In genomic region chr11:14417975-14418374, GRCh38 we compare ENCODE assay signal across 27 cellular contexts. TPM values are rescaled to one million over a fixed set of nuclear protein-coding genes. Genes with fewer than 3 reads are reported as not detected.
A peak's percentile ranks its signal among the peaks of the same experiment; 100 is the strongest.
DNase-seq lines count a peak whose midpoint lies in the region; ATAC-seq and TF ChIP-seq lines count a peak whose summit lies in the region.
"Had no signal": no experiment of that assay in that cellular context is flagged by ENCODE, and none has a peak within 500 bp of the region (broad histone marks: within the 10 kb centered on the region; RNA-seq: fewer than 3 reads in every experiment).

No MANE protein-coding gene starts in this region.

- 54% methylated on average over 1 of the region's 1 CpG for WGBS in SK-N-SH (ENCODE audit: low lambda C conversion rate)
- 88 to 95% methylated on average over 1 of the region's 1 CpG for WGBS in sigmoid colon, 2 donors

- H3K9me2 ChIP-seq in SK-N-SH: no peaks in the 10 kb centered on the region

- CTCF ChIA-PET in SK-N-SH (lab: Yijun Ruan, JAX): interaction anchor here (0.8 to 8.8 kb wide), 8 partner anchors 9 to 646 kb away, joined by 3 to 62 read pairs (median 6); no protein-coding TSS in a partner anchor

- H3K9ac ChIP-seq in SK-N-SH: no peak overlapping the region

- no peaks in the 10 kb centered on the region for H3K36me3 ChIP-seq in SK-N-SH (replicated peaks in 1 of 2; ENCODE audit: control insufficient read depth in 1 of 2, insufficient read depth in 2 of 2, low read length in 1 of 2)
- no peaks in the 10 kb centered on the region for H3K36me3 ChIP-seq in SJSA1
- H3K36me3 ChIP-seq in sigmoid colon: no peaks in the 10 kb centered on the region
- H3K36me3 ChIP-seq: left lung, MG63 had no signal

- ATAC-seq in SK-N-SH treated with all-trans-retinoic acid at 6 μM for 48 hours (no peak), GM21390 (IDR thresholded peaks at IDR 0.05; ENCODE audit: unreplicated experiment) (no peak), HG03378 (IDR thresholded peaks at IDR 0.05; ENCODE audit: unreplicated experiment) (no peak)
- ATAC-seq: activated naive CD8-positive, alpha-beta T cell treated with anti-CD3 and anti-CD28 coated beads, Interleukin-2, amount 50 U/mL, for 24 hours; foreskin keratinocyte; left lung; stimulated activated naive CD8-positive, alpha-beta T cell treated with anti-CD3 and anti-CD28 coated beads, Interleukin-15, Interleukin-2, amounts not matched to agents 100 U/mL and 50 U/mL, for 24 hours had no signal

- H4K20me1 ChIP-seq in SK-N-SH (ENCODE audit: insufficient read depth): no peaks in the 10 kb centered on the region

- no peak overlapping the region for H3K4me3 ChIP-seq in SK-N-SH (ENCODE audit: low read depth in 2 of 2, low read length in 1 of 2)
- no peak overlapping the region for H3K4me3 ChIP-seq in SJSA1
- H3K4me3 ChIP-seq in fibroblast of the aortic adventitia (ENCODE audit: low read depth, low read length): no peak overlapping the region
- no peak overlapping the region for H3K4me3 ChIP-seq in sigmoid colon
- H3K4me3 ChIP-seq: GM23338, hepatocyte, left lung, MG63, SK-N-MC had no signal

- POLR2A ChIA-PET in SK-N-SH (lab: Yijun Ruan, JAX): no interaction called here

- H3K27ac ChIP-seq in SK-N-SH (ENCODE audit: low read depth in 2 of 2, low read length in 1 of 2): peak overlapping the region in 1 of 2 experiments; percentile 45; a peak in 2 of 4 replicates
- H3K27ac ChIP-seq in SJSA1: peak overlapping the region; percentile 5; the same call in 1 of the 2 replicates
- H3K27ac ChIP-seq in sigmoid colon: peak overlapping the region; percentile 18 to 73 (median 57)
- H3K27ac ChIP-seq: 22Rv1, foreskin keratinocyte, hepatocyte, left lung, SK-N-MC had no signal

- intact Hi-C loops in sigmoid colon (cut with DNase I): no loop called here

- TF ChIP-seq RAD21 in SK-N-SH (IDR thresholded peaks at IDR 0.05; ENCODE audit: low read length): no peak

- no peaks in the 10 kb centered on the region for H3K79me2 ChIP-seq in SK-N-SH (ENCODE audit: insufficient read depth)
- H3K79me2 ChIP-seq: hepatocyte had no signal

- no peak for TF ChIP-seq CTCF in SK-N-SH (IDR thresholded peaks at IDR 0.05)
- no peak for TF ChIP-seq CTCF in fibroblast of the aortic adventitia (IDR thresholded peaks at IDR 0.05; ENCODE audit: insufficient read depth, low read length)
- TF ChIP-seq CTCF in sigmoid colon (IDR thresholded peaks at IDR 0.05): no peak

- DNase-seq in SK-N-SH (no peak), SJSA1 (ENCODE audit: low read depth in 1 of 2, low spot score in 2 of 2) (no peak), fibroblast of the aortic adventitia (ENCODE audit: low read depth) (peak; percentile 44), sigmoid colon (no peak), activated gamma-delta T cell treated with Interleukin-2 at 50 U/mL for 16 hours (no peak)
- DNase-seq: activated CD4-positive, alpha-beta T cell treated with anti-CD3 and anti-CD28 coated beads, Interleukin-2, amount 50 U/mL, for 4 hours; activated effector memory CD4-positive, alpha-beta T cell treated with Interleukin-2 at 50 U/mL for 16 hours; activated naive CD8-positive, alpha-beta T cell treated with anti-CD3 and anti-CD28 coated beads, Interleukin-2, amount 50 U/mL, for 24 hours; cortex of kidney; foreskin keratinocyte; immature natural killer cell; left lung; MG63; NCI-H1417 treated with DMSO at 0.1 percent for 48 hours; NCI-H69; retina; stimulated activated CD4-positive, alpha-beta T cell treated with anti-CD3 and anti-CD28 coated beads, Interleukin-12 subunit alpha, Interleukin-12 subunit beta, amount 100 ng/mL, for 4 hours; stimulated activated CD4-positive, alpha-beta T cell treated with anti-CD3 and anti-CD28 coated beads, Interleukin-4, amount 100 ng/mL, for 4 hours; stimulated activated naive CD8-positive, alpha-beta T cell treated with anti-CD3 and anti-CD28 coated beads, Interleukin-15, Interleukin-2, amounts not matched to agents 100 U/mL and 50 U/mL, for 24 hours; trophoblast cell had no signal

- no peaks in the 10 kb centered on the region for H3K27me3 ChIP-seq in SK-N-SH (ENCODE audit: insufficient read depth)
- no peaks in the 10 kb centered on the region for H3K27me3 ChIP-seq in SJSA1 (replicated peaks)
- H3K27me3 ChIP-seq in sigmoid colon: no peaks in the 10 kb centered on the region
- H3K27me3 ChIP-seq: foreskin keratinocyte, hepatocyte, left lung, MG63 had no signal

- no peak for TF ChIP-seq EP300 in SK-N-SH (IDR thresholded peaks at IDR 0.05; ENCODE audit: borderline replicate concordance in 1 of 2, low read depth in 1 of 2, low read length in 1 of 2)
- TF ChIP-seq EP300 in sigmoid colon (IDR thresholded peaks at IDR 0.05): no peak

- peaks cover 9 to 16% of the 10 kb centered on the region in 2 experiments; a peak in 3 of 4 replicates for H3K4me1 ChIP-seq in SK-N-SH (ENCODE audit: control insufficient read depth in 1 of 2, insufficient read depth in 2 of 2, low read depth in 1 of 2, low read length in 1 of 2)
- H3K4me1 ChIP-seq in SJSA1 (replicated peaks): peaks cover 64% of the 10 kb centered on the region
- peaks cover 0 to 45% (median 35%) of the 10 kb centered on the region in 4 donors for H3K4me1 ChIP-seq in sigmoid colon

- H2AFZ ChIP-seq in SK-N-SH (ENCODE audit: low read depth): no peak overlapping the region
- H2AFZ ChIP-seq: hepatocyte had no signal

- H3K4me2 ChIP-seq in SK-N-SH: no peak overlapping the region
- H3K4me2 ChIP-seq: GM23338, hepatocyte had no signal

- no peaks in the 10 kb centered on the region for H3K9me3 ChIP-seq in SK-N-SH
- no peaks in the 10 kb centered on the region for H3K9me3 ChIP-seq in SJSA1 (replicated peaks)
- no peaks in the 10 kb centered on the region for H3K9me3 ChIP-seq in sigmoid colon
- H3K9me3 ChIP-seq: left lung, MG63 had no signal

- TF ChIP-seq POLR2A in sigmoid colon (IDR thresholded peaks at IDR 0.05): no peak

- H3F3A ChIP-seq in SK-N-SH (replicated peaks; ENCODE audit: insufficient read depth): no peaks in the 10 kb centered on the region

TF ChIP-seq in SK-N-SH, 30 proteins besides CTCF, POLR2A, EP300 and RAD21 (continues in another document):
- TF ChIP-seq FOXM1 (IDR thresholded peaks at IDR 0.05; ENCODE audit: low read depth): no peak
- TF ChIP-seq, protein P1, sequence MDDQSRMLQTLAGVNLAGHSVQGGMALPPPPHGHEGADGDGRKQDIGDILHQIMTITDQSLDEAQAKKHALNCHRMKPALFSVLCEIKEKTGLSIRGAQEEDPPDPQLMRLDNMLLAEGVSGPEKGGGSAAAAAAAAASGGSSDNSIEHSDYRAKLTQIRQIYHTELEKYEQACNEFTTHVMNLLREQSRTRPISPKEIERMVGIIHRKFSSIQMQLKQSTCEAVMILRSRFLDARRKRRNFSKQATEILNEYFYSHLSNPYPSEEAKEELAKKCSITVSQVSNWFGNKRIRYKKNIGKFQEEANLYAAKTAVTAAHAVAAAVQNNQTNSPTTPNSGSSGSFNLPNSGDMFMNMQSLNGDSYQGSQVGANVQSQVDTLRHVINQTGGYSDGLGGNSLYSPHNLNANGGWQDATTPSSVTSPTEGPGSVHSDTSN (IDR thresholded peaks at IDR 0.05): peak; percentile 65
- TF ChIP-seq ZBTB33 (IDR thresholded peaks at IDR 0.05; ENCODE audit: borderline replicate concordance, low read depth): no peak

TF ChIP-seq in SK-N-SH treated with all-trans-retinoic acid at 6 μM for 48 hours, 23 proteins besides CTCF, POLR2A, EP300 and RAD21:
- TF ChIP-seq TOX (CRISPR knock-in tag; IDR thresholded peaks at IDR 0.05; ENCODE audit: borderline replicate concordance): no peak
- TF ChIP-seq, protein P2, sequence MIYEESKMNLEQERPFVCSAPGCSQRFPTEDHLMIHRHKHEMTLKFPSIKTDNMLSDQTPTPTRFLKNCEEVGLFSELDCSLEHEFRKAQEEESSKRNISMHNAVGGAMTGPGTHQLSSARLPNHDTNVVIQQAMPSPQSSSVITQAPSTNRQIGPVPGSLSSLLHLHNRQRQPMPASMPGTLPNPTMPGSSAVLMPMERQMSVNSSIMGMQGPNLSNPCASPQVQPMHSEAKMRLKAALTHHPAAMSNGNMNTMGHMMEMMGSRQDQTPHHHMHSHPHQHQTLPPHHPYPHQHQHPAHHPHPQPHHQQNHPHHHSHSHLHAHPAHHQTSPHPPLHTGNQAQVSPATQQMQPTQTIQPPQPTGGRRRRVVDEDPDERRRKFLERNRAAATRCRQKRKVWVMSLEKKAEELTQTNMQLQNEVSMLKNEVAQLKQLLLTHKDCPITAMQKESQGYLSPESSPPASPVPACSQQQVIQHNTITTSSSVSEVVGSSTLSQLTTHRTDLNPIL (CRISPR knock-in tag; IDR thresholded peaks at IDR 0.05; ENCODE audit: low read depth): no peak
- no peak for TF ChIP-seq ZFP30 (CRISPR knock-in tag; IDR thresholded peaks at IDR 0.05)
- TF ChIP-seq BACH2 (CRISPR knock-in tag; IDR thresholded peaks at IDR 0.05; ENCODE audit: borderline replicate concordance): no peak
- TF ChIP-seq ARNTL (CRISPR knock-in tag; IDR thresholded peaks at IDR 0.05; ENCODE audit: borderline replicate concordance, low read depth): no peak
- no peak for TF ChIP-seq ZC3H10 (CRISPR knock-in tag; IDR thresholded peaks at IDR 0.05)
- TF ChIP-seq ZFP3 (CRISPR knock-in tag; IDR thresholded peaks at IDR 0.05): no peak
- no peak for TF ChIP-seq SNAI2 (CRISPR knock-in tag; IDR thresholded peaks at IDR 0.05)
- no peak for TF ChIP-seq ZNF8 (CRISPR knock-in tag; IDR thresholded peaks at IDR 0.05)
- no peak for TF ChIP-seq ZNF70 (CRISPR knock-in tag; IDR thresholded peaks at IDR 0.05)
- TF ChIP-seq TCF4 (CRISPR knock-in tag; IDR thresholded peaks at IDR 0.05; ENCODE audit: borderline replicate concordance): no peak

RNA-seq across cellular contexts. Expression of gene RRAS2, which starts 59.0 kb away (rescaled TPM):
- polyA plus RNA-seq in SK-N-SH (2012; rRNA removed) (53.3 and 55.3 TPM in 2 replicates), sigmoid colon (10 to 100 TPM; 15.5 to 27.3 (median 25.8) TPM)
- polyA plus RNA-seq in SK-N-SH (2012; cell fraction: cytosol; rRNA removed): 73.7 and 93.3 TPM in 2 replicates
- 19.4 and 31.6 TPM in 2 replicates for polyA plus RNA-seq in SK-N-SH (2012; cell fraction: nucleus; rRNA removed)
- total RNA-seq in SJSA1 (2014; rRNA removed; shearing (Covaris generic)): 159 and 200 TPM in 2 replicates
- total RNA-seq in fibroblast of the aortic adventitia (ENCODE audit: low replicate concordance) (83.0 and 95.6 TPM in 2 replicates), sigmoid colon (10 to 100 TPM; 31.1 to 48.5 (median 40.4) TPM)
